ENCODE assay signal across 13 cellular contexts in the genomic region with DNA sequence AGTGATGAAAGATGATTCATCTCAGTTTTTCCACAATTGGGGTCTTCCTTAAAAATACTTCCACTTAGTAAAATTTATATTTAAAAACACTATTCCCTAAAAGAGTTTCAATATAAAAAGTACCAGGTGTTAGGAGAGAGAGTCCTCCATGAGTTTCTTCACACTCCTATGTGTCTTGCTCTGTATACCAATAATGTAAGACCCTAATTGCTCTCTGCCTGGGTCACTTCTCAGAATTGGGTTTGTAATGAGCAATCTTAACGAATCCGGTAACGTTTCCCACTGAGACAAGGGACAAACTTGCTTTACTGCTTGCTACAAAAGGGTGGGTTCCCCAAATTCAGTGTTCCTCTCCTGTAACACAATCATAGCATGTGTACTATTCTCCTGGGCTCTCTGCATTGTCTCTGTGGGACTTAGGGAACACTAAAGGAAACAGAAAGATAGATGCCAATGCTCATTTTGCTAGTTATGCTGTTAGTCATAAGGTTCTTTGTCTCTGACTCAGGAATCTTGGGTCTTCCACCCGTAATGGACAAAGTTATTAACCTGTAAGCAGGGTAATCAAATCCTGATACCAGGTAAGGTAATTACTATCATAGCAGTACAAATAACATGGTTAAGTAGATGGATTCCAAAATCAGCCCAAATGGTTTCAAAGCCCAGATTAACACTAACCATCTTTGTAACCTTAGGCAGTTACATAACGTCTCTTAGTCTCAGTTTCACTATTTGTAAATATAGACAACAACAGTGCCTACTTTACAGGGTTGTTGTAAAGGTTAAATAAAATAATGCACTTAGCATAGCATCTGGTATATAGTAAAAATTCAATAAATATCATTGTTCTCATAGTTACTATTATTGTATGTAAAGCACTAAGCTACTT. TPM values are rescaled to one million over a fixed set of nuclear protein-coding genes. Genes with fewer than 3 reads are reported as not detected.
DNase-seq lines count a peak whose midpoint lies in the region; ATAC-seq and TF ChIP-seq lines count a peak whose summit lies in the region.
"Had no signal": no experiment of that assay in that cellular context is flagged by ENCODE, and none has a peak within 500 bp of the region (broad histone marks: within the 10 kb centered on the region; RNA-seq: fewer than 3 reads in every experiment).

No MANE protein-coding gene starts in this region.

- no peak for TF ChIP-seq CTCF in nephron progenitor cell (IDR thresholded peaks at IDR 0.05)

- no peaks in the 10 kb centered on the region for H3K9me3 Mint-ChIP-seq in activated T-cell treated with anti-CD3 and anti-CD28 coated beads, Interleukin-2, amount 50 U/mL, for 72 hours
- no peaks in the 10 kb centered on the region for H3K9me3 Mint-ChIP-seq in stimulated activated naive CD8-positive, alpha-beta T cell treated with anti-CD3 and anti-CD28 coated beads, Interleukin-15, Interleukin-2, amounts not matched to agents 100 ng/mL and 50 ng/mL, for 24 hours
- peaks cover 9% of the 10 kb centered on the region for H3K9me3 Mint-ChIP-seq in nephron progenitor cell
- H3K9me3 Mint-ChIP-seq: activated CD4-positive, alpha-beta T cell treated with anti-CD3 and anti-CD28 coated beads, Interleukin-2, amount 10 ng/mL, durations not matched to agents 7 days and 5 days had no signal

- peak; percentile 41 to 61 for ATAC-seq in activated T-cell treated with anti-CD3 and anti-CD28 coated beads, Interleukin-2, amount 50 U/mL, for 72 hours (replicated peaks in 1 of 2)
- ATAC-seq in HG03432 (IDR thresholded peaks at IDR 0.05; ENCODE audit: unreplicated experiment): peak; percentile 48

- H3K27ac Mint-ChIP-seq in activated T-cell treated with anti-CD3 and anti-CD28 coated beads, Interleukin-2, amount 50 U/mL, for 72 hours: peak overlapping the region; percentile 3
- peak overlapping the region; percentile 31 for H3K27ac Mint-ChIP-seq in stimulated activated naive CD8-positive, alpha-beta T cell treated with anti-CD3 and anti-CD28 coated beads, Interleukin-15, Interleukin-2, amounts not matched to agents 100 ng/mL and 50 ng/mL, for 24 hours
- no peak overlapping the region for H3K27ac Mint-ChIP-seq in nephron progenitor cell
- H3K27ac Mint-ChIP-seq: activated CD4-positive, alpha-beta T cell treated with anti-CD3 and anti-CD28 coated beads, Interleukin-2, amount 10 ng/mL, durations not matched to agents 7 days and 5 days had no signal

- DNase-seq in activated T-cell treated with anti-CD3 and anti-CD28 coated beads, Interleukin-2, amount 50 U/mL, for 72 hours: no peak
- DNase-seq in activated T-cell treated with anti-CD3 and anti-CD28 coated beads for 4 hours (no peak), dermis blood vessel endothelial cell (peak; percentile 15), NOMO-1 treated with dmso at 0.1 percent for 144 hours (lab: John Stamatoyannopoulos, UW; ENCODE audit: unreplicated experiment) (no peak), DMS53 (lab: John Stamatoyannopoulos, UW) (no peak), nephron progenitor cell (no peak)
- DNase-seq: activated CD4-positive, alpha-beta T cell treated with anti-CD3 and anti-CD28 coated beads, Interleukin-2, amount 10 ng/mL, durations not matched to agents 7 days and 5 days; adrenal gland; GDM1; NCI-H526 had no signal

- peaks cover 35% of the 10 kb centered on the region for H3K4me1 Mint-ChIP-seq in activated T-cell treated with anti-CD3 and anti-CD28 coated beads, Interleukin-2, amount 50 U/mL, for 72 hours (ENCODE audit: low read depth)
- H3K4me1 Mint-ChIP-seq in stimulated activated naive CD8-positive, alpha-beta T cell treated with anti-CD3 and anti-CD28 coated beads, Interleukin-15, Interleukin-2, amounts not matched to agents 100 ng/mL and 50 ng/mL, for 24 hours (ENCODE audit: low read depth): peaks cover 35% of the 10 kb centered on the region
- H3K4me1 Mint-ChIP-seq in nephron progenitor cell: peaks cover 7% of the 10 kb centered on the region

- peaks cover 0 to 2% of the 10 kb centered on the region in 2 donors for H3K36me3 Mint-ChIP-seq in activated T-cell treated with anti-CD3 and anti-CD28 coated beads, Interleukin-2, amount 50 U/mL, for 72 hours (ENCODE audit: insufficient read depth in 2 of 2)
- peaks cover 19% of the 10 kb centered on the region for H3K36me3 Mint-ChIP-seq in stimulated activated naive CD8-positive, alpha-beta T cell treated with anti-CD3 and anti-CD28 coated beads, Interleukin-15, Interleukin-2, amounts not matched to agents 100 ng/mL and 50 ng/mL, for 24 hours (ENCODE audit: low read depth)
- peaks cover 23% of the 10 kb centered on the region for H3K36me3 Mint-ChIP-seq in nephron progenitor cell (ENCODE audit: low read depth)

- H3K4me3 Mint-ChIP-seq in activated T-cell treated with anti-CD3 and anti-CD28 coated beads, Interleukin-2, amount 50 U/mL, for 72 hours: peak overlapping the region in 1 of 2 donors; percentile 20
- no peak overlapping the region for H3K4me3 Mint-ChIP-seq in stimulated activated naive CD8-positive, alpha-beta T cell treated with anti-CD3 and anti-CD28 coated beads, Interleukin-15, Interleukin-2, amounts not matched to agents 100 ng/mL and 50 ng/mL, for 24 hours
- no peak overlapping the region for H3K4me3 Mint-ChIP-seq in nephron progenitor cell
- H3K4me3 Mint-ChIP-seq: activated CD4-positive, alpha-beta T cell treated with anti-CD3 and anti-CD28 coated beads, Interleukin-2, amount 10 ng/mL, durations not matched to agents 7 days and 5 days; neural crest cell had no signal

- H3K27me3 Mint-ChIP-seq in activated T-cell treated with anti-CD3 and anti-CD28 coated beads, Interleukin-2, amount 50 U/mL, for 72 hours (ENCODE audit: low read depth): no peaks in the 10 kb centered on the region
- H3K27me3 Mint-ChIP-seq in stimulated activated naive CD8-positive, alpha-beta T cell treated with anti-CD3 and anti-CD28 coated beads, Interleukin-15, Interleukin-2, amounts not matched to agents 100 ng/mL and 50 ng/mL, for 24 hours: no peaks in the 10 kb centered on the region
- H3K27me3 Mint-ChIP-seq in nephron progenitor cell (ENCODE audit: low read depth, poor library complexity): no peaks in the 10 kb centered on the region
- H3K27me3 Mint-ChIP-seq: activated CD4-positive, alpha-beta T cell treated with anti-CD3 and anti-CD28 coated beads, Interleukin-2, amount 10 ng/mL, durations not matched to agents 7 days and 5 days had no signal

RNA-seq across cellular contexts. Expression of gene ITSN2, which starts 46.3 kb away (rescaled TPM):
- total RNA-seq in activated T-cell treated with anti-CD3 and anti-CD28 coated beads, Interleukin-2, amount 50 U/mL, for 72 hours: 10 to 100 TPM; 63.4 to 72.4 TPM
- total RNA-seq in dermis blood vessel endothelial cell: 59.7 and 68.2 TPM in 2 replicates
